ENCODE assay signal across 8 cellular contexts in the genomic region with DNA sequence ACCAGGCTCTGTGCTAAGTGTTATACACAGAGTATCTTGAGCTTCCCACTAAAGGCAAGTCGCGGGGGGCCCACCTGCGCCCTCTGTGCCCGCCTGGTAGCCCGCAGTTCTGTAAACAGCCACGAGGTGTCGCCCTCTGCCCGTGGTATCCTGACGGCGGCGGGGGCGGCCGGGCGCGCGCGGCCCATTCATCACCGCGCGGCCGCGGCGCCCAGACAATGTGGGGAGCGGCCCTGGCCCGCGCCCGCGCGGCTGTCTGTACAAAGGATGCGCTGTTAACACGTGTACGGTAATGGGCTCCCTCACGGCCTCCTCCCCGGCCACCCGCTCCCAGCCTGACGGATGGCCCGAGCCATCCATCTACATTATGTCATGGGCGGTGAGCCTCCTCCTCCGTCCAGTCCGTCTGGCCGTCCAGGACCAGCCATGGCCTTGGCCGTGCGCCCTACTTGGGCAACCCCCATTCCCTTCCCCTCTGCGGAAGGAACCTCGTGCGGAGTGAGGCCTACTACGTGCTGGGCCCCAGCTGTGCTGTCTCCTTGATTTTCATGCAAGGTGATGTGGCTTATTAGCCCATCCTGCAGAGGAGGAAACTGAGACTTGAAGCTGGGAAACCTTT.
DNase-seq lines count a peak whose midpoint lies in the region; ATAC-seq, FAIRE-seq and TF ChIP-seq lines count a peak whose summit lies in the region.

No MANE protein-coding gene starts in this region.

- POLR2A ChIA-PET in HEK293T (lab: Yijun Ruan, JAX): no interaction called here

- H3K4me1 ChIP-seq in keratinocyte (ENCODE audit: control insufficient read depth, extremely low read depth, insufficient read depth, low read length): no peaks in the 10 kb centered on the region
- no peaks in the 10 kb centered on the region for H3K4me1 ChIP-seq in effector memory CD4-positive, alpha-beta T cell (ENCODE audit: control insufficient read depth, insufficient read depth, low read length, poor library complexity, severe bottlenecking)

- DNase-seq in AG20443 (ENCODE audit: low spot score) (peak; percentile 93), HEK293T (ENCODE audit: extremely low spot score) (peak; percentile 82), T-helper 17 cell (peak in 1 of 3 donors; percentile 30), T47D (ENCODE audit: low read depth in 1 of 2, low spot score in 1 of 2) (peak; percentile 24 to 50), keratinocyte (ENCODE audit: low read depth, low spot score) (no peak)
- DNase-seq in stimulated activated CD4-positive, alpha-beta T cell treated with anti-CD3 and anti-CD28 coated beads, Interleukin-1b, Interleukin-23, amount 100 ng/mL, for 24 hours (ENCODE audit: low read depth in 4 of 4, low spot score in 1 of 4): peak; percentile 4 to 33 (median 14)
- no peak for DNase-seq in effector memory CD4-positive, alpha-beta T cell

- H3K9me1 ChIP-seq in keratinocyte (ENCODE audit: control insufficient read depth, extremely low read depth, insufficient read depth, low read length): no peaks in the 10 kb centered on the region

- no peaks in the 10 kb centered on the region for H3K27me3 Mint-ChIP-seq in T-helper 17 cell

- H3K27ac ChIP-seq in keratinocyte (ENCODE audit: control insufficient read depth, insufficient read depth, low read length): no peak overlapping the region
- H3K27ac ChIP-seq in effector memory CD4-positive, alpha-beta T cell (ENCODE audit: insufficient read depth, low read length, poor library complexity, severe bottlenecking): no peak overlapping the region

- no peak overlapping the region for H3K27ac Mint-ChIP-seq in T-helper 17 cell

- FAIRE-seq in keratinocyte (lab: Jason Lieb, UNC): no peak

- no peak overlapping the region for H2AFZ ChIP-seq in keratinocyte (ENCODE audit: control insufficient read depth, low read length)

- H3K27me3 ChIP-seq in keratinocyte (ENCODE audit: control insufficient read depth, extremely low read depth, insufficient read depth, low read length): no peaks in the 10 kb centered on the region
- no peaks in the 10 kb centered on the region for H3K27me3 ChIP-seq in effector memory CD4-positive, alpha-beta T cell (replicated peaks; ENCODE audit: control insufficient read depth, insufficient read depth, low read length, poor library complexity, severe bottlenecking)

- peaks cover 2% of the 10 kb centered on the region for H3K36me3 Mint-ChIP-seq in T-helper 17 cell (ENCODE audit: low read depth)

- in situ Hi-C loops in T47D (cut with HindIII; ENCODE audit: low pct_unique_long_range_greater_than_20kb, low sequenced_read_pairs): no loop called here

- H3K4me3 ChIP-seq in keratinocyte (ENCODE audit: control insufficient read depth in 2 of 3, extremely low read depth in 1 of 3, insufficient read depth in 2 of 3, low read depth in 1 of 3, low read length in 3 of 3): no peak overlapping the region
- H3K4me3 ChIP-seq in effector memory CD4-positive, alpha-beta T cell (ENCODE audit: insufficient read depth, low read depth, low read length, poor library complexity, severe bottlenecking): no peak overlapping the region

- no peak overlapping the region for H3K9ac ChIP-seq in keratinocyte (ENCODE audit: control insufficient read depth, extremely low read depth, insufficient read depth, low read length)

- dilution Hi-C loops in keratinocyte (cut with MboI; ENCODE audit: extremely low pct_ligation_motif_present, low sequenced_read_pairs): no loop called here

- CTCF ChIA-PET in HEK293T (lab: Yijun Ruan, JAX): interaction anchor here (0.5 to 1.5 kb wide), 9 partner anchors 9 to 1242 kb away, joined by 3 to 8 read pairs (median 3); no protein-coding TSS in a partner anchor

- H3K4me3 Mint-ChIP-seq in T-helper 17 cell: no peak overlapping the region

- no peaks in the 10 kb centered on the region for H3K79me2 ChIP-seq in keratinocyte (ENCODE audit: control insufficient read depth, insufficient read depth, low read length)

- no peaks in the 10 kb centered on the region for H4K20me1 ChIP-seq in keratinocyte (ENCODE audit: control insufficient read depth, extremely low read depth, insufficient read depth, low read length)

- ATAC-seq in T-helper 17 cell (peak; percentile 56), GM21360 (IDR thresholded peaks at IDR 0.05; ENCODE audit: unreplicated experiment) (no peak)

- TF ChIP-seq CTCF in keratinocyte (optimal IDR thresholded peaks at IDR 0.05 in 1 of 3, IDR thresholded peaks at IDR 0.05 in 1 of 3, conservative IDR thresholded peaks at IDR 0.05 in 1 of 3; ENCODE audit: extremely low read depth in 1 of 3, insufficient read depth in 2 of 3, low read length in 3 of 3): peak; percentile 47 to 76 (median 71)

- H3K9me3 ChIP-seq in T-helper 17 cell (ENCODE audit: control insufficient read depth, low read length, poor library complexity, severe bottlenecking) (no peaks in the 10 kb centered on the region), keratinocyte (ENCODE audit: control insufficient read depth, low read depth, low read length) (no peaks in the 10 kb centered on the region)
- H3K9me3 ChIP-seq in effector memory CD4-positive, alpha-beta T cell (ENCODE audit: control insufficient read depth, low read length): no peaks in the 10 kb centered on the region

- no peaks in the 10 kb centered on the region for H3K36me3 ChIP-seq in keratinocyte (ENCODE audit: control insufficient read depth in 2 of 2, extremely low read depth in 1 of 2, insufficient read depth in 2 of 2, low read length in 2 of 2)
- H3K36me3 ChIP-seq in effector memory CD4-positive, alpha-beta T cell (ENCODE audit: control insufficient read depth, insufficient read depth, low read length): peaks cover 5% of the 10 kb centered on the region

- peak overlapping the region; percentile 22 for H3K4me2 ChIP-seq in keratinocyte (ENCODE audit: control insufficient read depth, extremely low read depth, insufficient read depth, low read depth, low read length)

- peaks cover 18% of the 10 kb centered on the region for H3K4me1 Mint-ChIP-seq in T-helper 17 cell

TF ChIP-seq in HEK293T, 16 proteins besides CTCF, POLR2A, EP300 and RAD21:
- TF ChIP-seq CTBP1 (IDR thresholded peaks at IDR 0.05; ENCODE audit: borderline replicate concordance): no peak
- TF ChIP-seq, protein P1, sequence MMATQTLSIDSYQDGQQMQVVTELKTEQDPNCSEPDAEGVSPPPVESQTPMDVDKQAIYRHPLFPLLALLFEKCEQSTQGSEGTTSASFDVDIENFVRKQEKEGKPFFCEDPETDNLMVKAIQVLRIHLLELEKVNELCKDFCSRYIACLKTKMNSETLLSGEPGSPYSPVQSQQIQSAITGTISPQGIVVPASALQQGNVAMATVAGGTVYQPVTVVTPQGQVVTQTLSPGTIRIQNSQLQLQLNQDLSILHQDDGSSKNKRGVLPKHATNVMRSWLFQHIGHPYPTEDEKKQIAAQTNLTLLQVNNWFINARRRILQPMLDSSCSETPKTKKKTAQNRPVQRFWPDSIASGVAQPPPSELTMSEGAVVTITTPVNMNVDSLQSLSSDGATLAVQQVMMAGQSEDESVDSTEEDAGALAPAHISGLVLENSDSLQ (IDR thresholded peaks at IDR 0.05): peak; percentile 42

Comparison
In these comparisons a context has a peak if more than half of its experiments do, and no peak if none do; other contexts are left out.
1. DNase-seq: peak in AG20443 (single experiment), HEK293T (single experiment), T47D (2 of 2) and stimulated activated CD4-positive, alpha-beta T cell treated with anti-CD3 and anti-CD28 coated beads, Interleukin-1b, Interleukin-23, amount 100 ng/mL, for 24 hours (4 of 4); none in keratinocyte (single experiment) and effector memory CD4-positive, alpha-beta T cell (0 of 3).